Comparison of ENCODE assay signal across 21 cellular contexts in the genomic region with DNA sequence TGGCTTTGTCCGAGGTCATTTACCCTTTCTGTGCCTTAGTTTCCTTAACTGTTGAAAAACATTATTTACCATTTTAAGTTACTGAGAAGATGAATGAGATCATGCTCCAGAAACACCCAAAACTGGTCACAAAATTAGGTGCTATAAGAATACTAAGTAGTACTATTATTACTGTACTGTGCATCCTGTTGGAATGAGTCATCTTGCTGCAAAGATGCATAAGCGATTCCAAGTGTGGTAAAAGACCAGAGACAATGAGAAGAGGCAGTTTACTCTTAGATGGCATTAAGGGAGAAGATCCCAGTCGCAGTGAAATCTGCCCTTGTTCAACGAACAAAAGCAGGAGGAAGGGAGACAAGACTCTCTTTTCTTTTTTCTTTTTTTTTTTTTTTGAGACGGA. TPM values are rescaled to one million over a fixed set of nuclear protein-coding genes. Genes with fewer than 3 reads are reported as not detected.
A peak's percentile ranks its signal among the peaks of the same experiment; 100 is the strongest.
DNase-seq lines count a peak whose midpoint lies in the region; ATAC-seq, FAIRE-seq and TF ChIP-seq lines count a peak whose summit lies in the region.
"Had no signal": no experiment of that assay in that cellular context is flagged by ENCODE, and none has a peak within 500 bp of the region (broad histone marks: within the 10 kb centered on the region; RNA-seq: fewer than 3 reads in every experiment).

No MANE protein-coding gene starts in this region.

- H3K27me3 ChIP-seq in OCI-LY3 (ENCODE audit: low read depth, low read length) (no peaks in the 10 kb centered on the region), prostate gland (replicated peaks; ENCODE audit: insufficient read depth) (no peaks in the 10 kb centered on the region)

- H3K27ac ChIP-seq in OCI-LY3 (ENCODE audit: low read length) (no peak overlapping the region), prostate gland (no peak overlapping the region)
- H3K27ac ChIP-seq: coronary artery, thoracic aorta had no signal

- no peak overlapping the region for H3K4me3 Mint-ChIP-seq in stimulated activated naive CD8-positive, alpha-beta T cell treated with anti-CD3 and anti-CD28 coated beads, Interleukin-15, amount 100 ng/mL, for 72 hours
- no peak overlapping the region for H3K4me3 Mint-ChIP-seq in osteocyte (ENCODE audit: unreplicated experiment)

- H3K4me3 ChIP-seq in OCI-LY3 (ENCODE audit: low read length) (no peak overlapping the region), prostate gland (no peak overlapping the region)
- H3K4me3 ChIP-seq: coronary artery, HAP-1, thoracic aorta had no signal

- intact Hi-C loops in prostate gland (cut with DNase I): no loop called here

- peaks cover 18% of the 10 kb centered on the region; the same call in 1 of the 2 replicates for H3K9me3 ChIP-seq in OCI-LY3 (ENCODE audit: insufficient read depth, low read length)
- no peaks in the 10 kb centered on the region for H3K9me3 ChIP-seq in prostate gland

- H3K9ac ChIP-seq in OCI-LY3 (ENCODE audit: low read length): no peak overlapping the region

- DNase-seq in stimulated activated naive CD8-positive, alpha-beta T cell treated with anti-CD3 and anti-CD28 coated beads, Interleukin-15, amount 100 ng/mL, for 72 hours: no peak
- no peak for DNase-seq in stimulated activated naive CD8-positive, alpha-beta T cell treated with anti-CD3 and anti-CD28 coated beads, Interleukin-15, Interleukin-2, amounts not matched to agents 100 U/mL and 50 U/mL, for 24 hours
- DNase-seq in dermis blood vessel endothelial cell (peak; percentile 13), urothelium cell line (ENCODE audit: low spot score) (peak; percentile 28), osteocyte (ENCODE audit: extremely low spot score, unreplicated experiment) (no peak), DMS153 (lab: John Stamatoyannopoulos, UW) (no peak), prostate gland (ENCODE audit: low spot score) (no peak)
- DNase-seq: AML-193; amygdala; kidney; midbrain; NCI-H1930; NCI-H510A treated with DMSO at 0.1 percent for 48 hours; stimulated activated CD4-positive, alpha-beta T cell treated with anti-CD3 and anti-CD28 coated beads, Interleukin-4, amount 100 ng/mL, for 1 hour; stimulated activated CD8-positive, alpha-beta memory T cell treated with anti-CD3 and anti-CD28 coated beads, Interleukin-4, amount 100 ng/mL, for 48 hours had no signal

- H3K36me3 Mint-ChIP-seq in osteocyte (ENCODE audit: unreplicated experiment): peaks cover 5% of the 10 kb centered on the region

- TF ChIP-seq POLR2A in prostate gland (IDR thresholded peaks at IDR 0.05): no peak

- H3K4me1 ChIP-seq in OCI-LY3 (ENCODE audit: low read length) (peaks cover 13% of the 10 kb centered on the region), prostate gland (replicated peaks) (no peaks in the 10 kb centered on the region)

- H3K27me3 Mint-ChIP-seq in stimulated activated naive CD8-positive, alpha-beta T cell treated with anti-CD3 and anti-CD28 coated beads, Interleukin-15, amount 100 ng/mL, for 72 hours: peaks cover 19% of the 10 kb centered on the region
- H3K27me3 Mint-ChIP-seq in osteocyte (ENCODE audit: unreplicated experiment): no peaks in the 10 kb centered on the region

- no peak for FAIRE-seq in urothelium cell line (lab: Jason Lieb, UNC)
- FAIRE-seq: HTR-8/SVneo had no signal

- WGBS in prostate gland: 87% methylated on average over 5 of the region's 5 CpGs

- no peak overlapping the region for H3K27ac Mint-ChIP-seq in stimulated activated naive CD8-positive, alpha-beta T cell treated with anti-CD3 and anti-CD28 coated beads, Interleukin-15, amount 100 ng/mL, for 72 hours
- no peak overlapping the region for H3K27ac Mint-ChIP-seq in osteocyte (ENCODE audit: unreplicated experiment)

- H3K36me3 ChIP-seq in OCI-LY3 (replicated peaks; ENCODE audit: low read depth, low read length): no peaks in the 10 kb centered on the region
- no peaks in the 10 kb centered on the region for H3K36me3 ChIP-seq in prostate gland
- H3K36me3 ChIP-seq: HAP-1, thoracic aorta had no signal

- TF ChIP-seq CTCF in OCI-LY3 (IDR thresholded peaks at IDR 0.05; ENCODE audit: low read depth, low read length) (no peak), osteocyte (IDR thresholded peaks at IDR 0.05) (no peak), prostate gland (IDR thresholded peaks at IDR 0.05) (no peak)

- no peaks in the 10 kb centered on the region for H3K79me2 ChIP-seq in OCI-LY3 (ENCODE audit: low read length)

- H3K9me3 Mint-ChIP-seq in stimulated activated naive CD8-positive, alpha-beta T cell treated with anti-CD3 and anti-CD28 coated beads, Interleukin-15, amount 100 ng/mL, for 72 hours: peaks cover 10 to 12% of the 10 kb centered on the region in 2 donors
- peaks cover 28% of the 10 kb centered on the region for H3K9me3 Mint-ChIP-seq in osteocyte (ENCODE audit: unreplicated experiment)

- ATAC-seq in stimulated activated naive CD8-positive, alpha-beta T cell treated with anti-CD3 and anti-CD28 coated beads, Interleukin-15, amount 100 ng/mL, for 72 hours: peak; percentile 59
- no peak for ATAC-seq in stimulated activated naive CD8-positive, alpha-beta T cell treated with anti-CD3 and anti-CD28 coated beads, Interleukin-15, Interleukin-2, amounts not matched to agents 100 U/mL and 50 U/mL, for 24 hours
- ATAC-seq: esophagus mucosa had no signal

- peaks cover 2% of the 10 kb centered on the region for H3K4me1 Mint-ChIP-seq in stimulated activated naive CD8-positive, alpha-beta T cell treated with anti-CD3 and anti-CD28 coated beads, Interleukin-15, amount 100 ng/mL, for 72 hours
- H3K4me1 Mint-ChIP-seq in osteocyte (ENCODE audit: unreplicated experiment): peaks cover 8% of the 10 kb centered on the region

- H4K20me1 ChIP-seq in OCI-LY3 (ENCODE audit: insufficient read depth, low read length): no peaks in the 10 kb centered on the region

- no peak overlapping the region for H2AFZ ChIP-seq in OCI-LY3 (ENCODE audit: low read depth, low read length)

- peak overlapping the region; percentile 22; the same call in 1 of the 2 replicates for H3K4me2 ChIP-seq in OCI-LY3 (ENCODE audit: low read length)

RNA-seq across cellular contexts. Expression of a gene that starts 4.2 kb away (rescaled TPM):
- total RNA-seq in dermis blood vessel endothelial cell: 12.8 and 13.8 TPM in 2 replicates
- total RNA-seq in osteocyte: 29.4 and 32.3 TPM in 2 replicates
- 10 to 100 TPM; 24.4 to 41.7 TPM for total RNA-seq in prostate gland

Comparison
In these comparisons a context has a peak if more than half of its experiments do, and no peak if none do; other contexts are left out.
1. DNase-seq: peak in dermis blood vessel endothelial cell (single experiment) and urothelium cell line (single experiment); none in stimulated activated naive CD8-positive, alpha-beta T cell treated with anti-CD3 and anti-CD28 coated beads, Interleukin-15, amount 100 ng/mL, for 72 hours (0 of 2), stimulated activated naive CD8-positive, alpha-beta T cell treated with anti-CD3 and anti-CD28 coated beads, Interleukin-15, Interleukin-2, amounts not matched to agents 100 U/mL and 50 U/mL, for 24 hours (single experiment), osteocyte (single experiment), DMS153 (single experiment) and prostate gland (single experiment).